Comparison of ENCODE assay signal across 24 cellular contexts in the genomic region with DNA sequence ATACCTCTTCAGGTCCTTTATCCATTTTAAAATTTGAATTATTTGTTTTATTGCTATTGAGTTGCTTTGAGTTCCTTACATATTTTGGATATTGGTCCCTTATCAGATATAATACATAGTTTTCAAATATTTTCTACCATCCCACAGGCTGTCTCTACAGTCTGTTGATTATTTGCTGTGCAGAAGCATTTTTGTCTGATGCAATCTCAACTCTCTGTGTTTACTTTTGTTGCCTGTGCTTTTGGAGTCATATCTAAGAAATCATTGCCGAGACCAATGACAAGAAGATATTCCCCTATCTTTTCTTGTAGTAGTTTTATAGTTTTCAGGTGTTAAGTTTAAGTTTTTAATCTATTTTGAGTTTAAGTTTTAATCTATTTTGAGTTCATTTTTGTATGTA. TPM values are rescaled to one million over a fixed set of nuclear protein-coding genes. Genes with fewer than 3 reads are reported as not detected.
"Had no signal": no experiment of that assay in that cellular context is flagged by ENCODE, and none has a peak within 500 bp of the region (broad histone marks: within the 10 kb centered on the region; RNA-seq: fewer than 3 reads in every experiment).

No MANE protein-coding gene starts in this region.

- H3K9me3 ChIP-seq: ovary, uterus had no signal

- H3K27ac Mint-ChIP-seq: mesothelial cell of epicardium; naive thymus-derived CD4-positive, alpha-beta T cell; natural killer cell treated with Interleukin-12 subunit alpha and Interleukin-12 subunit beta and Interleukin-15 and Interleukin-18, amount 100 ng/mL, for 72 hours; progenitor cell of endocrine pancreas; stimulated activated naive CD8-positive, alpha-beta T cell treated with anti-CD3 and anti-CD28 coated beads, Interleukin-15, Interleukin-2, amounts not matched to agents 100 ng/mL and 50 ng/mL, for 24 hours; type B pancreatic cell had no signal

- H3K4me1 ChIP-seq: right atrium auricular region, tibial nerve, uterus had no signal

- H3K4me1 Mint-ChIP-seq: mesothelial cell of epicardium had no signal

- H3K4me2 ChIP-seq: hepatocyte had no signal

- H3K27ac ChIP-seq: heart right ventricle, hepatocyte, lower lobe of right lung, ovary, right atrium auricular region, skin epidermis, tibial nerve, uterus had no signal

- H3K4me3 Mint-ChIP-seq: mesothelial cell of epicardium; naive thymus-derived CD4-positive, alpha-beta T cell; natural killer cell treated with Interleukin-12 subunit alpha and Interleukin-12 subunit beta and Interleukin-15 and Interleukin-18, amount 100 ng/mL, for 72 hours; stimulated activated naive CD8-positive, alpha-beta T cell treated with anti-CD3 and anti-CD28 coated beads, Interleukin-15, Interleukin-2, amounts not matched to agents 100 ng/mL and 50 ng/mL, for 24 hours; type B pancreatic cell had no signal

- H3K36me3 ChIP-seq: lower lobe of right lung, ovary, right atrium auricular region, tibial nerve, uterus had no signal

- DNase-seq: heart right ventricle; islet precursor cell; left ventricle myocardium superior; lower lobe of right lung; mammary epithelial cell; mesendoderm; naive thymus-derived CD4-positive, alpha-beta T cell; ovary; stimulated activated CD4-positive, alpha-beta T cell treated with anti-CD3 and anti-CD28 coated beads, Interleukin-12 subunit alpha, Interleukin-12 subunit beta, amount 100 ng/mL, for 4 hours; stimulated activated CD4-positive, alpha-beta T cell treated with anti-CD3 and anti-CD28 coated beads, Interleukin-15, amount 100 ng/mL, for 24 hours; stimulated activated CD4-positive, alpha-beta T cell treated with anti-CD3 and anti-CD28 coated beads, Interleukin-2, amount 100 ng/mL, for 24 hours; stimulated activated CD4-positive, alpha-beta T cell treated with anti-CD3 and anti-CD28 coated beads, Interleukin-4, amount 100 ng/mL, for 1 hour; stimulated activated naive CD4-positive, alpha-beta T cell; uterus had no signal

- ATAC-seq: heart right ventricle; left ventricle myocardium superior; lower lobe of right lung; naive thymus-derived CD4-positive, alpha-beta T cell; natural killer cell treated with Interleukin-12 subunit alpha and Interleukin-12 subunit beta and Interleukin-15 and Interleukin-18, amount 100 ng/mL, for 72 hours; sciatic nerve had no signal

- H3K27me3 ChIP-seq: heart right ventricle, hepatocyte, ovary, right atrium auricular region, tibial nerve, uterus had no signal

- H3K36me3 Mint-ChIP-seq: type B pancreatic cell had no signal

- H3K4me3 ChIP-seq: heart right ventricle, hepatocyte, lower lobe of right lung, ovary, right atrium auricular region, skin epidermis, tibial nerve, uterus had no signal

- H2AFZ ChIP-seq: hepatocyte had no signal

- H3K27me3 Mint-ChIP-seq: stimulated activated naive CD8-positive, alpha-beta T cell treated with anti-CD3 and anti-CD28 coated beads, Interleukin-15, Interleukin-2, amounts not matched to agents 100 ng/mL and 50 ng/mL, for 24 hours; type B pancreatic cell had no signal

RNA-seq across cellular contexts. Expression of a gene that starts 25.2 kb away (rescaled TPM):
- total RNA-seq: progenitor cell of endocrine pancreas had no signal
